ENCODE assay signal across 9 cellular contexts in the genomic region with DNA sequence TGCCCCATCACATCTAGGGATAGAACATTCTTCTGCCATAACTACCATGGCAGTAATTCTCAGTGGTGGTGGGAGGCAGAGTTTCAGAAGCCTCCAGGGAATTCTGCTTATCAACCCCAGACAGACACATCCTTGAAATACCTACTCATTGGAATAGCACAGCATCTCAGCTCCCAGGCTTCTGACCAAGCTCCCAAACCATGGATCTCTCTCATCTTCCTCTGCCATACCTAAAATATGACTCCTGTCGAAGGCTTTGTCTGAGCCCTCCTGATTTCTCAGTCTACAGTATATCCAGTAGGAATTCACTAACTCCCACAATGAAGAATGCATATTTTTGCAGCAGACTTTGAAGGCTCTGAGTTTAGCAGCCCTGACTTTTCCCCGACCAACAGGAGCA.
"Had no signal": no experiment of that assay in that cellular context is flagged by ENCODE, and none has a peak within 500 bp of the region (broad histone marks: within the 10 kb centered on the region; RNA-seq: fewer than 3 reads in every experiment).

No MANE protein-coding gene starts in this region.

- H3K27ac Mint-ChIP-seq: HFFc6, IgD-negative memory B cell had no signal

- H3K9me3 ChIP-seq: HAP-1 had no signal

- H3K36me3 ChIP-seq: HAP-1 had no signal

- H3K27ac ChIP-seq: GM23248, HL-60 had no signal

- H3K4me3 Mint-ChIP-seq: HFFc6, IgD-negative memory B cell had no signal

- H3K4me1 ChIP-seq: HAP-1 had no signal

- H3K9me3 Mint-ChIP-seq: IgD-negative memory B cell had no signal

- H3K4me1 Mint-ChIP-seq: IgD-negative memory B cell had no signal

- ATAC-seq: HCT116, HepG2 had no signal

- H3K4me3 ChIP-seq: GM23248, HAP-1 had no signal

- H3K9ac ChIP-seq: GM23248 had no signal

- H2AFZ ChIP-seq: GM23248 had no signal

- H3K36me3 Mint-ChIP-seq: IgD-negative memory B cell had no signal

- DNase-seq: GM23248, GOT3, H7, HFFc6 had no signal
